20 cellular contexts compared by ENCODE assay signal in the genomic region with DNA sequence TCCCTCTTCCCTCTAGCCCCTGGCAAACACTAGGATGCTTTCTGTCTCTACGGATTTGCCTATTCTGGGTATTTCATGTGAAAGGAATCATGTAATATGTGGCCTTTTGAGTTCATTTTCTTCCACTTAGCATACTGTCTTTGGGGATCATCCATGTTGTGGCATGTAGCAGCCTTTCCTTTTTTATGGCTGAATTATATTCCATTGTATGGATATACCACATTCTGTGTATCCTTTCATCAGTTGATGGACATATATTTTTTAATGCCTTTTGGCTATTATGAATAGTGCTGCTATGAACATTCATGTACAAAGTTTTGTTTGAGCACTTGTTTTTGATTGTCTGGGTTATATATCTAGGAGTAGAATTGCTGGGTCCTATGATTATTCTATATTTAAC.
DNase-seq lines count a peak whose midpoint lies in the region; ATAC-seq, FAIRE-seq and TF ChIP-seq lines count a peak whose summit lies in the region.
"Had no signal": no experiment of that assay in that cellular context is flagged by ENCODE, and none has a peak within 500 bp of the region (broad histone marks: within the 10 kb centered on the region; RNA-seq: fewer than 3 reads in every experiment).

No MANE protein-coding gene starts in this region.

- no peaks in the 10 kb centered on the region for H3K4me1 ChIP-seq in SK-N-SH (ENCODE audit: control insufficient read depth in 1 of 2, insufficient read depth in 2 of 2, low read depth in 1 of 2, low read length in 1 of 2)
- no peaks in the 10 kb centered on the region for H3K4me1 ChIP-seq in K562 (replicated peaks in 1 of 2; ENCODE audit: control insufficient read depth in 2 of 2, insufficient read depth in 2 of 2, low read length in 2 of 2)
- H3K4me1 ChIP-seq in left ventricle myocardium inferior: no peaks in the 10 kb centered on the region
- H3K4me1 ChIP-seq: A549, Caco-2 had no signal

- TF ChIP-seq EP300 in SK-N-SH (IDR thresholded peaks at IDR 0.05; ENCODE audit: borderline replicate concordance in 1 of 2, low read depth in 1 of 2, low read length in 1 of 2): no peak
- TF ChIP-seq EP300 in K562 (IDR thresholded peaks at IDR 0.05; ENCODE audit: low read length): no peak

- intact Hi-C loops in K562 (cut with micrococcal nuclease) (no loop called here), left ventricle myocardium inferior (cut with micrococcal nuclease) (no loop called here)

- DNase-seq in SK-N-SH (no peak), K562 (ENCODE audit: extremely low read depth in 1 of 4, low spot score in 3 of 4) (no peak), left ventricle myocardium inferior (no peak), iPS-NIHi11 (ENCODE audit: low spot score) (no peak)
- DNase-seq: AML-193; Caco-2; Calu3; CD4-positive, alpha-beta T cell; CD8-positive, alpha-beta T cell; DMS79 treated with DMSO at 0.1 percent for 48 hours; GF-D8 had no signal

- ATAC-seq in SK-N-SH treated with all-trans-retinoic acid at 6 μM for 48 hours: no peak
- no peak for ATAC-seq in K562
- ATAC-seq: A549; CD8-positive, alpha-beta T cell had no signal

- H3K27ac ChIP-seq in SK-N-SH (ENCODE audit: low read depth in 2 of 2, low read length in 1 of 2) (no peak overlapping the region), K562 (ENCODE audit: extremely low read depth, low read depth, low read length) (no peak overlapping the region), left ventricle myocardium inferior (replicated peaks) (no peak overlapping the region)
- H3K27ac ChIP-seq: 22Rv1; A549; BLaER1 treated with 17β-estradiol and CSF1 and Interleukin-3, amounts not matched to agents 10 nM and 100 nM; C4-2B had no signal

- H3K9me2 ChIP-seq in SK-N-SH: no peaks in the 10 kb centered on the region

- H3K27me3 ChIP-seq in SK-N-SH (ENCODE audit: insufficient read depth) (no peaks in the 10 kb centered on the region), K562 (ENCODE audit: control insufficient read depth in 2 of 2, insufficient read depth in 2 of 2, low read length in 2 of 2) (peaks cover 12 to 17% of the 10 kb centered on the region in 2 experiments), left ventricle myocardium inferior (ENCODE audit: low read depth) (peaks cover 78% of the 10 kb centered on the region)

- H3F3A ChIP-seq in SK-N-SH (replicated peaks; ENCODE audit: insufficient read depth): no peaks in the 10 kb centered on the region

- H3K4me3 ChIP-seq in SK-N-SH (ENCODE audit: low read depth in 2 of 2, low read length in 1 of 2) (no peak overlapping the region), K562 (no peak overlapping the region), left ventricle myocardium inferior (no peak overlapping the region)
- H3K4me3 ChIP-seq: A549; BLaER1 treated with 17β-estradiol and CSF1 and Interleukin-3, amounts not matched to agents 10 nM and 100 nM had no signal

- CTCF ChIA-PET in SK-N-SH (lab: Yijun Ruan, JAX): interaction anchor here (1.5 kb wide), 1 partner anchor 12 kb away, joined by 4 read pairs; no protein-coding TSS in a partner anchor
- CTCF ChIA-PET in K562 (lab: Yijun Ruan, JAX; ENCODE audit: low intra/inter-chr PET ratio): no interaction called here

- no peak for FAIRE-seq in K562 (lab: Jason Lieb, UNC)
- FAIRE-seq: A549, D721Med, G401.6, GM12891, GM19239 had no signal

- H3K79me2 ChIP-seq in SK-N-SH (ENCODE audit: insufficient read depth): no peaks in the 10 kb centered on the region
- no peaks in the 10 kb centered on the region for H3K79me2 ChIP-seq in K562 (ENCODE audit: control insufficient read depth, insufficient read depth, low read length)

- POLR2A ChIA-PET in SK-N-SH (lab: Yijun Ruan, JAX) (no interaction called here), K562 (lab: Yijun Ruan, JAX) (interaction anchor here (0.6 kb wide), 1 partner anchor 31 kb away, joined by 3 read pairs; no protein-coding TSS in a partner anchor)

- no TSS peak for BruUV-seq in K562 (replicated peaks; lab: Mats Ljungman, UMichigan)

- WGBS in SK-N-SH (ENCODE audit: low lambda C conversion rate): 14% methylated on average over 1 of the region's 1 CpG
- 0% methylated on average over 1 of the region's 1 CpG for WGBS in K562 (ENCODE audit: insufficient coverage, low coverage, missing lambda C conversion rate)

- H2AFZ ChIP-seq in SK-N-SH (ENCODE audit: low read depth): no peak overlapping the region
- no peak overlapping the region for H2AFZ ChIP-seq in K562 (ENCODE audit: low read depth, low read length)

- in situ Hi-C loops in K562 (cut with MboI): no loop called here

- no peaks in the 10 kb centered on the region for H3K9me1 ChIP-seq in K562 (ENCODE audit: control insufficient read depth, insufficient read depth, low read length)

- TF ChIP-seq POLR2A in K562 (conservative IDR thresholded peaks at IDR 0.05): no peak

- no peak overlapping the region for H3K4me2 ChIP-seq in SK-N-SH
- H3K4me2 ChIP-seq in K562 (ENCODE audit: insufficient read depth, low read length): no peak overlapping the region
- H3K4me2 ChIP-seq: A549 had no signal

- H3K9me3 ChIP-seq in SK-N-SH (no peaks in the 10 kb centered on the region), K562 (replicated peaks; ENCODE audit: control insufficient read depth, insufficient read depth, low read depth, low read length) (no peaks in the 10 kb centered on the region), left ventricle myocardium inferior (replicated peaks) (peaks cover 11% of the 10 kb centered on the region)
- H3K9me3 ChIP-seq: A549, Caco-2 had no signal

- no peaks in the 10 kb centered on the region for H4K20me1 ChIP-seq in SK-N-SH (ENCODE audit: insufficient read depth)
- H4K20me1 ChIP-seq in K562 (replicated peaks; ENCODE audit: control insufficient read depth, insufficient read depth, low read length): no peaks in the 10 kb centered on the region
- H4K20me1 ChIP-seq: BLaER1 treated with 17β-estradiol and CSF1 and Interleukin-3, amounts not matched to agents 10 nM and 100 nM had no signal

- TF ChIP-seq CTCF in SK-N-SH (IDR thresholded peaks at IDR 0.05): no peak
- TF ChIP-seq CTCF in K562 (IDR thresholded peaks at IDR 0.05 in 2 of 3, conservative IDR thresholded peaks at IDR 0.05 in 1 of 3; ENCODE audit: insufficient read depth in 2 of 3, low read depth in 1 of 3, low read length in 3 of 3): no peak
- no peak for TF ChIP-seq CTCF in left ventricle myocardium inferior (IDR thresholded peaks at IDR 0.05; ENCODE audit: borderline replicate concordance)

- H3K9ac ChIP-seq in SK-N-SH: no peak overlapping the region
- H3K9ac ChIP-seq in K562 (ENCODE audit: insufficient read depth in 1 of 2, low read depth in 2 of 2, low read length in 2 of 2): no peak overlapping the region
- H3K9ac ChIP-seq: BLaER1 treated with 17β-estradiol and CSF1 and Interleukin-3, amounts not matched to agents 10 nM and 100 nM had no signal

- TF ChIP-seq RAD21 in SK-N-SH (IDR thresholded peaks at IDR 0.05; ENCODE audit: low read length) (no peak), K562 (CRISPR knock-in tag; conservative IDR thresholded peaks at IDR 0.05 in 1 of 2, IDR thresholded peaks at IDR 0.05 in 1 of 2) (no peak)

- no peaks in the 10 kb centered on the region for H3K36me3 ChIP-seq in SK-N-SH (replicated peaks in 1 of 2; ENCODE audit: control insufficient read depth in 1 of 2, insufficient read depth in 2 of 2, low read length in 1 of 2)
- no peaks in the 10 kb centered on the region for H3K36me3 ChIP-seq in K562 (ENCODE audit: control insufficient read depth, insufficient read depth, low read length)
- no peaks in the 10 kb centered on the region for H3K36me3 ChIP-seq in left ventricle myocardium inferior
- H3K36me3 ChIP-seq: BLaER1 treated with 17β-estradiol and CSF1 and Interleukin-3, amounts not matched to agents 10 nM and 100 nM had no signal

TF ChIP-seq in SK-N-SH treated with all-trans-retinoic acid at 6 μM for 48 hours, 23 proteins besides CTCF, POLR2A, EP300 and RAD21 (continues in another document):
- peak; percentile 91 for TF ChIP-seq ZNF8 (CRISPR knock-in tag; IDR thresholded peaks at IDR 0.05)

TF ChIP-seq in SK-N-SH, 30 proteins besides CTCF, POLR2A, EP300 and RAD21 (continues in another document):
- no peak for TF ChIP-seq MEF2A (IDR thresholded peaks at IDR 0.05; ENCODE audit: borderline replicate concordance, low read depth)

TF ChIP-seq in K562, 482 proteins besides CTCF, POLR2A, EP300 and RAD21:
- TF ChIP-seq RBM25 (IDR thresholded peaks at IDR 0.05; ENCODE audit: low read depth, low read length, severe bottlenecking): peak; percentile 28
- no peak for TF ChIP-seq KDM4B (IDR thresholded peaks at IDR 0.05; ENCODE audit: borderline replicate concordance in 2 of 2, low read depth in 1 of 2)
- no peak for TF ChIP-seq LEF1 (IDR thresholded peaks at IDR 0.05)
- no peak for TF ChIP-seq SMARCC2 (IDR thresholded peaks at IDR 0.05; ENCODE audit: low read depth)
- no peak for TF ChIP-seq ZNF253 (CRISPR knock-in tag; conservative IDR thresholded peaks at IDR 0.05)
- peak; percentile 54 for TF ChIP-seq ZNF146 (CRISPR knock-in tag; IDR thresholded peaks at IDR 0.05; ENCODE audit: unreplicated experiment)
- no peak for TF ChIP-seq PURB (CRISPR knock-in tag; IDR thresholded peaks at IDR 0.05; ENCODE audit: low read depth)
TF ChIP-seq in K562: peak in this region for 2.
